In the genomic region with DNA sequence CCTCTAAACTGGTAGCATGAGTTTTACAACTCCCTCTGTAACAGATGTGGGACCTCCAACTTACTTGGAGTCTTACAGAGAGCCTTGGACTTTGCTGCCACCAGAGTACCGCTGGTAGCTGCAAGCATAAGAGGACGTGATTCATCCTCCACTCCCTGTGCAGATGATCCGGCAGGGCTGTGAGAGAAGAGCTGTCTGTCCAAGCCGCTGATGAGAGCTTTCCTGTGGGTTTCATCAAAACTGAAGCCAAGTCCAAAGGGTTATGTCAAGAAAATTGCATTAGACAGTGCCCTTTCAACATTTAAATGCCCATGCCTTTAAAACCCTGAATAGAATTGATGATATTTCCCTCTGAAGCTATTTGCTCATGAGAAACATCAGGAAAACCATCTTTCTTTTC, we compare ENCODE assay signal across 14 cellular contexts.
A peak's percentile ranks its signal among the peaks of the same experiment; 100 is the strongest.
DNase-seq lines count a peak whose midpoint lies in the region; ATAC-seq lines count a peak whose summit lies in the region.
"Had no signal": no experiment of that assay in that cellular context is flagged by ENCODE, and none has a peak within 500 bp of the region (broad histone marks: within the 10 kb centered on the region; RNA-seq: fewer than 3 reads in every experiment).

No MANE protein-coding gene starts in this region.

- H3K27me3 ChIP-seq in HAP-1 (ENCODE audit: low read depth), result peaks cover 49% of the 10 kb centered on the region

- in situ Hi-C loops in HAP-1 (cut with MboI; ENCODE audit: low sequenced_read_pairs), result no loop called here

- peak; percentile 55 for DNase-seq in Daoy (ENCODE audit: low read depth)
- DNase-seq in RKO (ENCODE audit: low spot score), result peak; percentile 62
- DNase-seq in dermis blood vessel endothelial cell, result peak; percentile 29
- peak; percentile 44 for DNase-seq in myocyte (ENCODE audit: low read depth)
- no peak for DNase-seq in superior temporal gyrus (ENCODE audit: extremely low spot score)
- DNase-seq in left cardiac atrium, result no peak
- no peak for DNase-seq in HAP-1 (ENCODE audit: low spot score in 2 of 2)
- DNase-seq in globus pallidus (ENCODE audit: low spot score), result no peak
- DNase-seq: activated CD4-positive, alpha-beta memory T cell treated with anti-CD3 and anti-CD28 coated beads, Interleukin-2, amount 10 ng/mL, durations not matched to agents 7 days and 5 days; activated T-cell treated with anti-CD3 and anti-CD28 coated beads, Interleukin-2, amount 50 U/mL, for 4 hours; NCI-H2081; NCI-H69; retina; substantia nigra had no signal

- no peak for ATAC-seq in left cardiac atrium
- ATAC-seq: activated T-cell treated with anti-CD3 and anti-CD28 coated beads, Interleukin-2, amount 50 U/mL, for 4 hours had no signal

- no peak overlapping the region for H3K4me3 ChIP-seq in HAP-1

- intact Hi-C loops in left cardiac atrium (cut with DNase I), result no loop called here

- peaks cover 5% of the 10 kb centered on the region for H3K4me1 ChIP-seq in HAP-1

- no peaks in the 10 kb centered on the region for H3K36me3 ChIP-seq in HAP-1 (replicated peaks)

- H3K9me3 ChIP-seq in HAP-1, result no peaks in the 10 kb centered on the region

Comparison
In these comparisons a context has a peak if more than half of its experiments do, and no peak if none do; other contexts are left out.
1. DNase-seq: peak in Daoy (single experiment), RKO (single experiment), dermis blood vessel endothelial cell (single experiment) and myocyte (single experiment); none in superior temporal gyrus (single experiment), left cardiac atrium (single experiment), HAP-1 (0 of 2) and globus pallidus (single experiment).